31 cellular contexts compared by ENCODE assay signal in genomic region chr15:31843426-31844055, GRCh38. TPM values are rescaled to one million over a fixed set of nuclear protein-coding genes. Genes with fewer than 3 reads are reported as not detected.
DNase-seq lines count a peak whose midpoint lies in the region; ATAC-seq, FAIRE-seq and TF ChIP-seq lines count a peak whose summit lies in the region.
"Had no signal": no experiment of that assay in that cellular context is flagged by ENCODE, and none has a peak within 500 bp of the region (broad histone marks: within the 10 kb centered on the region; RNA-seq: fewer than 3 reads in every experiment).

No MANE protein-coding gene starts in this region.

- WGBS in HepG2 (ENCODE audit: low lambda C conversion rate) = 5% methylated on average over 5 of the region's 5 CpGs

- no TSS peak for BruUV-seq in HepG2 (replicated peaks; lab: Mats Ljungman, UMichigan)

- no peaks in the 10 kb centered on the region for H4K20me1 ChIP-seq in HepG2 (ENCODE audit: insufficient read depth, low read length)

- H3K9me3 ChIP-seq in HepG2 (ENCODE audit: low read length) = no peaks in the 10 kb centered on the region
- H3K9me3 ChIP-seq: testis, vagina had no signal

- TF ChIP-seq RAD21 in HepG2 (CRISPR knock-in tag; IDR thresholded peaks at IDR 0.05) = no peak

- H3K4me2 ChIP-seq in HepG2 (ENCODE audit: low read depth, low read length) = no peak overlapping the region

- no peak overlapping the region for H3K27ac ChIP-seq in HepG2 (ENCODE audit: extremely low read length, insufficient read depth, low read length)
- H3K27ac ChIP-seq: HL-60, SK-N-MC, testis, vagina had no signal

- CTCF ChIA-PET in HepG2 (lab: Yijun Ruan, JAX; ENCODE audit: low intra/inter-chr PET ratio, low total read pairs) = no interaction called here

- H3K4me1 ChIP-seq in HepG2 (ENCODE audit: insufficient read depth, low read length) = no peaks in the 10 kb centered on the region
- H3K4me1 ChIP-seq: testis, vagina had no signal

- no peak overlapping the region for H3K4me3 ChIP-seq in HepG2 (replicated peaks in 1 of 3; ENCODE audit: insufficient read depth in 1 of 3, low read depth in 2 of 3, low read length in 3 of 3)
- H3K4me3 ChIP-seq: SK-N-MC, testis, vagina had no signal

- no peak overlapping the region for H3K9ac ChIP-seq in HepG2 (ENCODE audit: insufficient read depth, low read depth, low read length)

- DNase-seq in COLO668 (lab: John Stamatoyannopoulos, UW; ENCODE audit: unreplicated experiment) (peak; percentile 60), NCI-H69 (lab: John Stamatoyannopoulos, UW) (peak; percentile 21), globus pallidus (ENCODE audit: low spot score) (peak; percentile 95), occipital lobe (lab: John Stamatoyannopoulos, UW) (peak; percentile 51), HepG2 (ENCODE audit: low spot score) (no peak), NCI-H446 (lab: John Stamatoyannopoulos, UW) (no peak)
- DNase-seq: activated CD4-positive, alpha-beta T cell treated with anti-CD3 and anti-CD28 coated beads for 4 hours; activated CD8-positive, alpha-beta memory T cell treated with anti-CD3 and anti-CD28 coated beads for 24 hours; activated naive CD4-positive, alpha-beta T cell; activated T-cell treated with anti-CD3 and anti-CD28 coated beads, Interleukin-2, amount 50 U/mL, for 24 hours; amniotic stem cell; Calu3; cortex of kidney; kidney glomerular epithelial cell; NCI-H1105; NCI-H2029 treated with DMSO at 0.1 percent for 48 hours; right cardiac atrium; stimulated activated CD4-positive, alpha-beta T cell treated with anti-CD3 and anti-CD28 coated beads, Interleukin-4, amount 100 ng/mL, for 1 hour; T-helper 2 cell; testis had no signal

- H3K36me3 ChIP-seq in HepG2 (replicated peaks in 1 of 2; ENCODE audit: control insufficient read depth in 1 of 2, insufficient read depth in 2 of 2, low read length in 2 of 2) = no peaks in the 10 kb centered on the region
- H3K36me3 ChIP-seq: vagina had no signal

- TF ChIP-seq CTCF in HepG2 (CRISPR knock-in tag; IDR thresholded peaks at IDR 0.05) = no peak

- POLR2A ChIA-PET in HepG2 (lab: Yijun Ruan, JAX) = no interaction called here

- no peak for TF ChIP-seq EP300 in HepG2 (IDR thresholded peaks at IDR 0.05; ENCODE audit: low read depth in 2 of 2, low read length in 2 of 2)
- TF ChIP-seq EP300 in HepG2 (CRISPR knock-in tag; IDR thresholded peaks at IDR 0.05; ENCODE audit: borderline replicate concordance) = no peak

- no peak for ATAC-seq in HG03045 (IDR thresholded peaks at IDR 0.05; ENCODE audit: unreplicated experiment)
- ATAC-seq in HG02623 (IDR thresholded peaks at IDR 0.05; ENCODE audit: unreplicated experiment) = no peak
- no peak for ATAC-seq in HepG2
- ATAC-seq: right cardiac atrium; stimulated activated memory B cell treated with anti-CD40 and anti-IgM and Interleukin-4, amounts not matched to agents 10 μg/mL and 1 μg/mL and 100 μg/mL, for 72 hours had no signal

- H3K27me3 ChIP-seq in HepG2 (ENCODE audit: control insufficient read depth in 1 of 2, insufficient read depth in 2 of 2, low read length in 2 of 2) = peaks cover 0 to 17% of the 10 kb centered on the region in 2 experiments; a peak in 2 of 5 replicates
- H3K27me3 ChIP-seq: testis, vagina had no signal

- H2AFZ ChIP-seq in HepG2 (ENCODE audit: low read length) = no peak overlapping the region

- FAIRE-seq in HepG2 (lab: Jason Lieb, UNC) = no peak
- FAIRE-seq: endometrium, GM12892 had no signal

- intact Hi-C loops in HepG2 (cut with micrococcal nuclease; ENCODE audit: unreplicated experiment) = no loop called here

- no peaks in the 10 kb centered on the region for H3K79me2 ChIP-seq in HepG2 (ENCODE audit: insufficient read depth, low read length)

- in situ Hi-C loops in HepG2 (cut with HindIII; ENCODE audit: extremely low pct_ligation_motif_present, low pct_unique_long_range_greater_than_20kb) = no loop called here

- TF ChIP-seq POLR2A in HepG2 (IDR thresholded peaks at IDR 0.05; ENCODE audit: insufficient read depth in 1 of 2, low read depth in 2 of 2, low read length in 2 of 2) = no peak

TF ChIP-seq in HepG2, 621 proteins besides CTCF, POLR2A, EP300 and RAD21 (continues in another document):
- TF ChIP-seq ZNF17 (CRISPR knock-in tag; IDR thresholded peaks at IDR 0.05) = no peak
- TF ChIP-seq GRHL1 (CRISPR knock-in tag; conservative IDR thresholded peaks at IDR 0.05) = no peak
- no peak for TF ChIP-seq ZNF724P (CRISPR knock-in tag; IDR thresholded peaks at IDR 0.05; ENCODE audit: borderline replicate concordance)
- TF ChIP-seq ZNF557 (CRISPR knock-in tag; IDR thresholded peaks at IDR 0.05) = no peak
- no peak for TF ChIP-seq E2F2 (CRISPR knock-in tag; IDR thresholded peaks at IDR 0.05; ENCODE audit: borderline replicate concordance)
- TF ChIP-seq CAMTA2 (CRISPR knock-in tag; IDR thresholded peaks at IDR 0.05; ENCODE audit: borderline replicate concordance) = no peak
- TF ChIP-seq HMGXB4 (CRISPR knock-in tag; IDR thresholded peaks at IDR 0.05; ENCODE audit: borderline replicate concordance in 1 of 2, low read depth in 1 of 2) = no peak
- no peak for TF ChIP-seq RFX1 (IDR thresholded peaks at IDR 0.05)
- no peak for TF ChIP-seq ZNF264 (CRISPR knock-in tag; IDR thresholded peaks at IDR 0.05)
- no peak for TF ChIP-seq ZNF160 (CRISPR knock-in tag; IDR thresholded peaks at IDR 0.05)
- no peak for TF ChIP-seq MYC (CRISPR knock-in tag; IDR thresholded peaks at IDR 0.05; ENCODE audit: borderline replicate concordance)
- TF ChIP-seq HNF4G (IDR thresholded peaks at IDR 0.05; ENCODE audit: borderline replicate concordance, low read depth, low read length) = no peak
- no peak for TF ChIP-seq HNF4G (CRISPR knock-in tag; IDR thresholded peaks at IDR 0.05; ENCODE audit: borderline replicate concordance, low read depth)
- no peak for TF ChIP-seq ZNF136 (CRISPR knock-in tag; IDR thresholded peaks at IDR 0.05; ENCODE audit: low read depth)
- TF ChIP-seq SP4 (CRISPR knock-in tag; IDR thresholded peaks at IDR 0.05) = no peak

RNA-seq across cellular contexts. Expression of gene OTUD7A, which starts 26.9 kb away (rescaled TPM):
- total RNA-seq in occipital lobe (7.3 TPM), HepG2 (2016; rRNA removed; fragmentation: Illumina TruSeq; extraction: Trizol) (0.07 TPM in 1 of 2 replicates, not detected in the other)
- 0.44 and 0.91 TPM in 2 replicates for total RNA-seq in HepG2 (2016; cell fraction: cytosol; rRNA removed; fragmentation: Illumina TruSeq; extraction: Trizol; ENCODE audit: low read depth)
- 0.09 TPM in 1 of 2 replicates, not detected in the other for total RNA-seq in HepG2 (2016; cell fraction: insoluble cytoplasmic fraction; rRNA removed; fragmentation: Illumina TruSeq; extraction: Trizol)
- total RNA-seq in HepG2 (2016; cell fraction: membrane; rRNA removed; fragmentation: Illumina TruSeq; extraction: Trizol) = 0.24 and 0.34 TPM in 2 replicates
- total RNA-seq in HepG2 (2016; cell fraction: nucleus; rRNA removed; fragmentation: Illumina TruSeq; extraction: Trizol) = 0.06 and 0.25 TPM in 2 replicates
- polyA plus RNA-seq in HepG2 (2011; rRNA removed) = 0.05 and 0.17 TPM in 2 replicates
- 0.06 and 0.19 TPM in 2 replicates for polyA plus RNA-seq in HepG2 (2011; cell fraction: cytosol; rRNA removed)
- 0.16 and 0.77 TPM in 2 replicates for polyA plus RNA-seq in HepG2 (2011; cell fraction: nucleus; rRNA removed)
- polyA plus RNA-seq in HepG2 (2012) = 0.05 and 0.07 TPM in 2 replicates
- 0.16 TPM in 1 of 2 replicates, not detected in the other for polyA plus RNA-seq in HepG2 (2016; cell fraction: cytosol; fragmentation: Illumina TruSeq; extraction: Trizol; ENCODE audit: low read depth)
- polyA plus RNA-seq in HepG2 (2016; cell fraction: insoluble cytoplasmic fraction; fragmentation: Illumina TruSeq; extraction: Trizol; ENCODE audit: low read depth) = 0.02 TPM in 1 of 2 replicates, not detected in the other
- polyA plus RNA-seq in HepG2 (2016; cell fraction: membrane; fragmentation: Illumina TruSeq; extraction: Trizol; ENCODE audit: low read depth) = not detected in 2 replicates
- polyA plus RNA-seq in HepG2 (2016; cell fraction: nucleus; fragmentation: Illumina TruSeq; extraction: Trizol; ENCODE audit: insufficient read depth, low read depth) = not detected in 2 replicates
- 0.38 and 1.0 TPM in 2 replicates for polyA minus RNA-seq in HepG2 (2011; rRNA and poly(A)+ RNA removed; ENCODE audit: low replicate concordance)
- 0.20 TPM in 1 of 2 replicates, not detected in the other for polyA minus RNA-seq in HepG2 (2011; cell fraction: cytosol; rRNA and poly(A)+ RNA removed)
- 0.12 and 0.77 TPM in 2 replicates for polyA minus RNA-seq in HepG2 (2011; cell fraction: nucleus; rRNA and poly(A)+ RNA removed)
- total RNA-seq: H4, LHCN-M2, RPMI7951 had no signal

Comparison
In these comparisons a context has a peak if more than half of its experiments do, and no peak if none do; other contexts are left out.
1. DNase-seq: peak in COLO668 (single experiment), NCI-H69 (single experiment), globus pallidus (single experiment) and occipital lobe (single experiment); none in HepG2 (single experiment) and NCI-H446 (0 of 2).